In the genomic region with DNA sequence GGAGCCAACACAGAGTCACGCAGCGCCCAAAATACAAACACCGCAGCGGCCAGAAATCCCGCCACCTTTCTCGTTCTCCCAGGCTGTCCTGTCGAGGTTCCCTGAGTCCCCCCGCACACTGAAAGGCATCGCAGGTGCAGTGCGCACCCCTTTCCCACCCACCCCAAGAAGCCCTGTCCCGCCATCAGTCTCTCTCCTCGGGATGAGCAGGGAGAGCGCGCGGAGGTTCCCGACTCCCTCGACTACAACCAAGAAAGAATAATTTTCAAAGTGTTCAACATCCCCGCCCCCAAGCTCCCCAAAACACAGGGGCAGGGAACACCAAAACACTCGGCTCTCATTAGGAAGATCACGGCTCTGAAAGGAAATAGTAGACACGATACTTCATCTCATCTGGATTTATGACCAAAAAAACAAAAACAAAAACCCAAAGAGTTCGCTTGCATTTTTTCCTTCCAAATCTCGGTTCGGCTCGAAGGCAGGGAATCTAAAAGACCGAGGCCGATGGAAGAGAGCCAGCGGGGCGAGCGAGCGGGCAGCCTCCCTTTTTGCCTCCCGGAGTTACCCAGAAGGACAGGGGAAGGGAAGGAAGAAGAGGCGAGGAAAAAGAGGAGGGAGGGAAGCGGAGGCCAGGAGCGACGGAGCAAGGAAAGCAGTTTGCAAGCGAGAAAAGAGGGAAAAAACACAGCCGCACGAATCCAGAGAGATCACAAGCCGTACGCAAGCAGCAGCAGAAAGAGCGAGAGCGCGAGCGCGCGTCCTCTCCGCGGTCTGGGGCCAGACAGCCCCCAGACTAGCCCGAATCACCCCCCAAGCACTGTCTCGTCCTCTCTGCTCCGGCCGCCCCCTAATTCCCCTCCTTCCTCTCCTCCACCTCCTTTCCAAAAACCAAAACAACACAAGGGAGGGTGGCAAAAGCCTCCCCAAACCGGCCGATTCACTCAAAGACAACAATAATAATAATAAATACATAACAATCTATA, we compare ENCODE assay signal across 7 cellular contexts. TPM values are rescaled to one million over a fixed set of nuclear protein-coding genes. Genes with fewer than 3 reads are reported as not detected.
DNase-seq lines count a peak whose midpoint lies in the region; ATAC-seq and TF ChIP-seq lines count a peak whose summit lies in the region.

No MANE protein-coding gene starts in this region.

- H3K36me3 Mint-ChIP-seq in activated T-helper 2 cell treated with anti-CD3 and anti-CD28 coated beads, Interferon-gamma antibody, Interleukin-2, Interleukin-4, amounts not matched to agents 10 μg/mL and 5 μg/mL and 100 μg/mL, durations not matched to agents 14 hours and 24 hours and 36 hours (ENCODE audit: low read depth): no peaks in the 10 kb centered on the region
- no peaks in the 10 kb centered on the region for H3K36me3 Mint-ChIP-seq in naive B cell

- intact Hi-C loops in activated T-helper 2 cell treated with anti-CD3 and anti-CD28 coated beads, Interferon-gamma antibody, Interleukin-2, Interleukin-4, amounts not matched to agents 10 μg/mL and 5 μg/mL and 100 μg/mL, durations not matched to agents 14 hours and 24 hours and 36 hours (cut with micrococcal nuclease): loop anchor here (1.0 to 10.0 kb wide), 13 partner anchors 59 to 1563 kb away; partner anchors contain the start of gene LPP
- intact Hi-C loops in thyroid gland (cut with DNase I): loop anchor here (5.0 to 10.0 kb wide), 2 partner anchors 880 to 1213 kb away; no protein-coding TSS in a partner anchor

- WGBS in thyroid gland, 2 donors: 0% methylated on average over 55 of the region's 55 CpGs

- peak in 1 of 2 donors; percentile 10 for TF ChIP-seq POLR2A in thyroid gland (IDR thresholded peaks at IDR 0.05)

- H3K4me3 Mint-ChIP-seq in activated T-helper 2 cell treated with anti-CD3 and anti-CD28 coated beads, Interferon-gamma antibody, Interleukin-2, Interleukin-4, amounts not matched to agents 10 μg/mL and 5 μg/mL and 100 μg/mL, durations not matched to agents 14 hours and 24 hours and 36 hours (ENCODE audit: low read depth): peak overlapping the region; percentile 94
- H3K4me3 Mint-ChIP-seq in naive B cell: peak overlapping the region; percentile 94 to 100 (median 99)

- H3K36me3 ChIP-seq in thyroid gland: no peaks in the 10 kb centered on the region

- DNase-seq in H4 (ENCODE audit: low spot score): peak; percentile 44
- DNase-seq in NCI-H748 treated with DMSO at 0.1 percent for 48 hours (lab: John Stamatoyannopoulos, UW): peak; percentile 5
- peak; percentile 51 for DNase-seq in activated T-helper 2 cell treated with anti-CD3 and anti-CD28 coated beads, Interferon-gamma antibody, Interleukin-2, Interleukin-4, amounts not matched to agents 10 μg/mL and 5 μg/mL and 100 μg/mL, durations not matched to agents 14 hours and 24 hours and 36 hours (ENCODE audit: low spot score)
- peak; percentile 36 for DNase-seq in fibroblast of mammary gland (ENCODE audit: low read depth)
- peak; percentile 44 for DNase-seq in naive B cell
- DNase-seq in thyroid gland: peak; percentile 71 to 75
- no peak for DNase-seq in HuH-7 (ENCODE audit: low spot score)

- H3K27me3 Mint-ChIP-seq in activated T-helper 2 cell treated with anti-CD3 and anti-CD28 coated beads, Interferon-gamma antibody, Interleukin-2, Interleukin-4, amounts not matched to agents 10 μg/mL and 5 μg/mL and 100 μg/mL, durations not matched to agents 14 hours and 24 hours and 36 hours (ENCODE audit: low read depth): no peaks in the 10 kb centered on the region
- no peaks in the 10 kb centered on the region for H3K27me3 Mint-ChIP-seq in naive B cell

- peak overlapping the region; percentile 99 for H3K27ac Mint-ChIP-seq in activated T-helper 2 cell treated with anti-CD3 and anti-CD28 coated beads, Interferon-gamma antibody, Interleukin-2, Interleukin-4, amounts not matched to agents 10 μg/mL and 5 μg/mL and 100 μg/mL, durations not matched to agents 14 hours and 24 hours and 36 hours
- H3K27ac Mint-ChIP-seq in naive B cell: peak overlapping the region; percentile 96 to 100 (median 99)

- H3K9me3 Mint-ChIP-seq in activated T-helper 2 cell treated with anti-CD3 and anti-CD28 coated beads, Interferon-gamma antibody, Interleukin-2, Interleukin-4, amounts not matched to agents 10 μg/mL and 5 μg/mL and 100 μg/mL, durations not matched to agents 14 hours and 24 hours and 36 hours: no peaks in the 10 kb centered on the region
- no peaks in the 10 kb centered on the region for H3K9me3 Mint-ChIP-seq in naive B cell

- H3K27me3 ChIP-seq in thyroid gland: no peaks in the 10 kb centered on the region

- H3K4me1 ChIP-seq in thyroid gland: peaks cover 36 to 45% of the 10 kb centered on the region in 2 donors

- peak overlapping the region; percentile 99 for H3K4me3 ChIP-seq in fibroblast of mammary gland (ENCODE audit: control insufficient read depth, low read depth, low read length)
- peak overlapping the region; percentile 69 to 87 (median 72) for H3K4me3 ChIP-seq in thyroid gland (replicated peaks in 1 of 3)

- no peaks in the 10 kb centered on the region for H3K9me3 ChIP-seq in thyroid gland

- ATAC-seq in naive B cell (ENCODE audit: low read depth in 2 of 2): peak; percentile 11 to 32

- TF ChIP-seq CTCF in fibroblast of mammary gland (conservative IDR thresholded peaks at IDR 0.05; ENCODE audit: control insufficient read depth, insufficient read depth, low read depth, low read length) (no peak), thyroid gland (IDR thresholded peaks at IDR 0.05) (no peak)

- peak overlapping the region; percentile 97 to 100 (median 100) for H3K27ac ChIP-seq in thyroid gland

- peaks cover 49% of the 10 kb centered on the region for H3K4me1 Mint-ChIP-seq in activated T-helper 2 cell treated with anti-CD3 and anti-CD28 coated beads, Interferon-gamma antibody, Interleukin-2, Interleukin-4, amounts not matched to agents 10 μg/mL and 5 μg/mL and 100 μg/mL, durations not matched to agents 14 hours and 24 hours and 36 hours (ENCODE audit: low read depth)
- peaks cover 63 to 70% (median 63%) of the 10 kb centered on the region in 3 donors for H3K4me1 Mint-ChIP-seq in naive B cell

RNA-seq across cellular contexts. Expression of gene BCL6, which starts 0.8 kb away (rescaled TPM):
- total RNA-seq in H4 (2014; rRNA removed; shearing (Covaris generic)): 5.8 and 9.0 TPM in 2 replicates
- total RNA-seq in activated T-helper 2 cell treated with anti-CD3 and anti-CD28 coated beads, Interferon-gamma antibody, Interleukin-2, Interleukin-4, amounts not matched to agents 10 μg/mL and 5 μg/mL and 100 μg/mL, durations not matched to agents 14 hours and 24 hours and 36 hours: 12.0 and 16.5 TPM in 2 replicates
- polyA plus RNA-seq in naive B cell (ENCODE audit: low read depth in 6 of 6): 10 to 100 TPM; 20.7 to 39.3 (median 31.9) TPM
- total RNA-seq in thyroid gland: 100 to 1,000 TPM in 1 of 4 donors, 10 to 100 TPM in 3; 40.3 to 109 (median 67.2) TPM

RNA-seq across cellular contexts. Expression of gene RTP2, which starts 42.1 kb away (rescaled TPM):
- not detected in 2 replicates for total RNA-seq in H4 (2014; rRNA removed; shearing (Covaris generic))
- total RNA-seq in activated T-helper 2 cell treated with anti-CD3 and anti-CD28 coated beads, Interferon-gamma antibody, Interleukin-2, Interleukin-4, amounts not matched to agents 10 μg/mL and 5 μg/mL and 100 μg/mL, durations not matched to agents 14 hours and 24 hours and 36 hours: not detected in 2 replicates
- not detected for polyA plus RNA-seq in naive B cell (ENCODE audit: low read depth in 6 of 6)
- total RNA-seq in thyroid gland: not detected
